1 cellular context compared by ENCODE assay signal in genomic region chr2:45373534-45373933, GRCh38.
A peak's percentile ranks its signal among the peaks of the same experiment; 100 is the strongest.
TF ChIP-seq lines count a peak whose summit lies in the region.

No MANE protein-coding gene starts in this region.

TF ChIP-seq in HepG2, 621 proteins besides CTCF, POLR2A, EP300 and RAD21 (continued from another document and continues in another):
- peak; percentile 89 for TF ChIP-seq AHDC1 (CRISPR knock-in tag; IDR thresholded peaks at IDR 0.05; ENCODE audit: borderline replicate concordance)
- TF ChIP-seq PBX2 (CRISPR knock-in tag; IDR thresholded peaks at IDR 0.05) = no peak
- TF ChIP-seq NFRKB (IDR thresholded peaks at IDR 0.05) = no peak
- no peak for TF ChIP-seq ZFP91 (CRISPR knock-in tag; IDR thresholded peaks at IDR 0.05; ENCODE audit: borderline replicate concordance)
- no peak for TF ChIP-seq ZNF704 (CRISPR knock-in tag; IDR thresholded peaks at IDR 0.05; ENCODE audit: borderline replicate concordance)
- TF ChIP-seq ZNF232 (CRISPR knock-in tag; IDR thresholded peaks at IDR 0.05; ENCODE audit: borderline replicate concordance) = no peak
- TF ChIP-seq MZF1 (CRISPR knock-in tag; IDR thresholded peaks at IDR 0.05; ENCODE audit: borderline replicate concordance) = no peak
- no peak for TF ChIP-seq HDAC6 (IDR thresholded peaks at IDR 0.05; ENCODE audit: low read depth, low read length)
- no peak for TF ChIP-seq KDM3A (CRISPR knock-in tag; IDR thresholded peaks at IDR 0.05; ENCODE audit: low read depth)
- no peak for TF ChIP-seq AFF4 (CRISPR knock-in tag; IDR thresholded peaks at IDR 0.05)
- no peak for TF ChIP-seq GTF2F1 (IDR thresholded peaks at IDR 0.05; ENCODE audit: low read length)
- peak; percentile 65; the same call in 1 of the 2 replicates for TF ChIP-seq MIER3 (CRISPR knock-in tag; IDR thresholded peaks at IDR 0.05; ENCODE audit: borderline replicate concordance)
- no peak for TF ChIP-seq POLR2AphosphoS2 (IDR thresholded peaks at IDR 0.05; ENCODE audit: low read depth, low read length)
- peak; percentile 56 for TF ChIP-seq SAP130 (CRISPR knock-in tag; IDR thresholded peaks at IDR 0.05; ENCODE audit: low read depth)
- no peak for TF ChIP-seq NCOA5 (CRISPR knock-in tag; IDR thresholded peaks at IDR 0.05)
- no peak for TF ChIP-seq E2F1 (CRISPR knock-in tag; IDR thresholded peaks at IDR 0.05)
- no peak for TF ChIP-seq NRL (CRISPR knock-in tag; IDR thresholded peaks at IDR 0.05; ENCODE audit: borderline replicate concordance)
- peak; percentile 53; the same call in 1 of the 2 replicates for TF ChIP-seq SALL2 (CRISPR knock-in tag; IDR thresholded peaks at IDR 0.05)
- no peak for TF ChIP-seq YEATS4 (CRISPR knock-in tag; IDR thresholded peaks at IDR 0.05; ENCODE audit: borderline replicate concordance)
- peak; percentile 23; the same call in 1 of the 2 replicates for TF ChIP-seq STAG1 (CRISPR knock-in tag; IDR thresholded peaks at IDR 0.05)
- TF ChIP-seq ZNF543 (CRISPR knock-in tag; IDR thresholded peaks at IDR 0.05) = no peak
- TF ChIP-seq ZNF468 (CRISPR knock-in tag; IDR thresholded peaks at IDR 0.05) = no peak
- TF ChIP-seq RBM22 (optimal IDR thresholded peaks at IDR 0.05; ENCODE audit: low read length) = no peak
- peak; percentile 68 for TF ChIP-seq XRCC5 (optimal IDR thresholded peaks at IDR 0.05; ENCODE audit: low read length)
- no peak for TF ChIP-seq ZNF839 (CRISPR knock-in tag; IDR thresholded peaks at IDR 0.05; ENCODE audit: borderline replicate concordance)
- peak; percentile 39; the same call in 1 of the 2 replicates for TF ChIP-seq KAT2B (IDR thresholded peaks at IDR 0.05; ENCODE audit: borderline replicate concordance, low read depth, low read length)
- TF ChIP-seq ZNF709 (CRISPR knock-in tag; IDR thresholded peaks at IDR 0.05) = 0 out of 2 replicates have a peak, but pooled peaks have one; percentile 45
- TF ChIP-seq NFKBIZ (CRISPR knock-in tag; IDR thresholded peaks at IDR 0.05) = no peak; the same call in 1 of the 2 replicates
- no peak for TF ChIP-seq JDP2 (CRISPR knock-in tag; IDR thresholded peaks at IDR 0.05; ENCODE audit: borderline replicate concordance)
- no peak for TF ChIP-seq FUBP1 (CRISPR knock-in tag; IDR thresholded peaks at IDR 0.05; ENCODE audit: borderline replicate concordance)
- no peak for TF ChIP-seq ZNF777 (CRISPR knock-in tag; IDR thresholded peaks at IDR 0.05)
- peak; percentile 86 for TF ChIP-seq PAXIP1 (CRISPR knock-in tag; conservative IDR thresholded peaks at IDR 0.05)
- no peak for TF ChIP-seq ZNF234 (CRISPR knock-in tag; conservative IDR thresholded peaks at IDR 0.05)
- TF ChIP-seq IKZF5 (CRISPR knock-in tag; IDR thresholded peaks at IDR 0.05) = peak; percentile 43; the same call in 1 of the 2 replicates
